ENCODE assay signal across 7 cellular contexts in genomic region chr7:32964411-32965159, GRCh38. TPM values are rescaled to one million over a fixed set of nuclear protein-coding genes. Genes with fewer than 3 reads are reported as not detected.
DNase-seq lines count a peak whose midpoint lies in the region; ATAC-seq and TF ChIP-seq lines count a peak whose summit lies in the region.
"Not testable (repeated sequence)": the region's sequence is repeated elsewhere in the genome, so short reads cannot be mapped to it uniquely, and the experiment has no call there.

No MANE protein-coding gene starts in this region.

- intact Hi-C loops in PC-9 (cut with micrococcal nuclease; ENCODE audit: unreplicated experiment); left ventricle myocardium superior (cut with micrococcal nuclease): not testable (repeated sequence)

- not testable (repeated sequence) for H3K27ac ChIP-seq in PC-9, parathyroid adenoma

- H3K4me1 ChIP-seq in PC-9 (replicated peaks; ENCODE audit: insufficient read depth); parathyroid adenoma: not testable (repeated sequence)

- H3K36me3 ChIP-seq in PC-9 (ENCODE audit: low read depth); parathyroid adenoma (ENCODE audit: control insufficient read depth, insufficient read depth, low read length): not testable (repeated sequence)

- not testable (repeated sequence) for H3K4me3 ChIP-seq in PC-9; astrocyte of the spinal cord (ENCODE audit: low read depth, low read length); parathyroid adenoma (ENCODE audit: low read depth, low read length)

- not testable (repeated sequence) for H3K79me2 ChIP-seq in PC-9 (ENCODE audit: low read depth); parathyroid adenoma

- ATAC-seq in GM18519 (IDR thresholded peaks at IDR 0.05; ENCODE audit: low FRiP score, unreplicated experiment), result peak; percentile 96
- ATAC-seq in GM21786 (IDR thresholded peaks at IDR 0.05; ENCODE audit: unreplicated experiment), result peak; percentile 97
- ATAC-seq in HG03175 (IDR thresholded peaks at IDR 0.05; ENCODE audit: unreplicated experiment), result peak; percentile 98
- peak; percentile 81 for ATAC-seq in left ventricle myocardium superior

- not testable (repeated sequence) for H3K9ac ChIP-seq in parathyroid adenoma

- not testable (repeated sequence) for H3F3A ChIP-seq in PC-9 (ENCODE audit: insufficient read depth, low read depth)

- not testable (repeated sequence) for H3K27me3 ChIP-seq in PC-9 (ENCODE audit: insufficient read depth, low read depth); parathyroid adenoma (ENCODE audit: control insufficient read depth, insufficient read depth, low read length)

- peak; percentile 54; the same call in 1 of the 2 replicates for TF ChIP-seq CTCF in PC-9 (conservative IDR thresholded peaks at IDR 0.05)
- not testable (repeated sequence) for TF ChIP-seq CTCF in astrocyte of the spinal cord (IDR thresholded peaks at IDR 0.05; ENCODE audit: low read depth, low read length); parathyroid adenoma (IDR thresholded peaks at IDR 0.05)

- not testable (repeated sequence) for H4K20me1 ChIP-seq in PC-9 (ENCODE audit: insufficient read depth)

- DNase-seq in PC-9, left ventricle myocardium superior: not testable (repeated sequence)
- peak; percentile 26 for DNase-seq in astrocyte of the spinal cord (ENCODE audit: low read depth, low spot score)

- POLR2A ChIA-PET in PC-9 (lab: Charles Lee; ENCODE audit: unreplicated experiment), result not testable (repeated sequence)

- H2AFZ ChIP-seq in PC-9, result not testable (repeated sequence)
- H2AFZ ChIP-seq in parathyroid adenoma, result peak overlapping the region; percentile 38

- CTCF ChIA-PET in PC-9 (lab: Charles Lee), result not testable (repeated sequence)

- not testable (repeated sequence) for BruUV-seq in PC-9 (replicated peaks; lab: Mats Ljungman, UMichigan)

- in situ Hi-C loops in astrocyte of the spinal cord (cut with HindIII; ENCODE audit: low sequenced_read_pairs), result not testable (repeated sequence)

- H3K9me2 ChIP-seq in PC-9 (ENCODE audit: insufficient read depth), result not testable (repeated sequence)

- not testable (repeated sequence) for H3K9me3 ChIP-seq in PC-9 (ENCODE audit: insufficient read depth, low read depth); parathyroid adenoma (ENCODE audit: control insufficient read depth, low read length)

- H3K4me2 ChIP-seq in PC-9; parathyroid adenoma (ENCODE audit: low read length): not testable (repeated sequence)

RNA-seq across cellular contexts. Expression of gene FKBP9, which starts 7.3 kb away (rescaled TPM):
- total RNA-seq in PC-9 (2021) (155 and 160 TPM in 2 replicates), left ventricle myocardium superior (143 TPM)
